In the genomic region with DNA sequence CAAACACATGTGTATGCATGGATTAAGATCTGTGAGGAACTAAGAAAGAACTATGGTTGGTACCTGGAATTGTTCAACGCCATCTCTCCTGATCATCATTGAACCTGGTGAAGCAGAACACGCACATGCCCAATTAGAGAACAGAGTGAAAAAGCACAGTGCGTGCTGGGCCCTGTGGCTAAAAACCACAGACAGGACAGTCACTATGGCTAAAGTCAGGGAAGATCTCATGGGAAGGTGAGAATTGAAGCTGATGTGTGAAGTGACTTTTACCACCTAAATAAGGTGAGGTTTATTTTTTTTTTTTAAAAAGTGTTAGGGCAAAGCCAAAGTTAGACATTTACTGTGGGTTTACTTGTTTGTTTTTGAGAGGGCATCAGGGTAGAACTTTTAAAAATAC, we compare ENCODE assay signal across 26 cellular contexts.
"Had no signal": no experiment of that assay in that cellular context is flagged by ENCODE, and none has a peak within 500 bp of the region (broad histone marks: within the 10 kb centered on the region; RNA-seq: fewer than 3 reads in every experiment).

No MANE protein-coding gene starts in this region.

- H3K27me3 Mint-ChIP-seq: dendritic cell treated with granulocyte-macrophage colony-stimulating factor and Interleukin-4, amounts not matched to agents 40 ng/mL and 50 ng/mL, for 4 days; naive B cell; stimulated activated naive CD8-positive, alpha-beta T cell treated with anti-CD3 and anti-CD28 coated beads, Interleukin-15, amount 100 ng/mL, for 72 hours had no signal

- ATAC-seq: left lobe of liver; mucosa of descending colon; sciatic nerve; stimulated activated naive CD8-positive, alpha-beta T cell treated with anti-CD3 and anti-CD28 coated beads, Interleukin-15, amount 100 ng/mL, for 72 hours; upper lobe of right lung had no signal

- H3K4me3 Mint-ChIP-seq: dendritic cell treated with granulocyte-macrophage colony-stimulating factor and Interleukin-4, amounts not matched to agents 40 ng/mL and 50 ng/mL, for 4 days; mesothelial cell of epicardium; naive B cell; nephron progenitor cell; stimulated activated naive CD8-positive, alpha-beta T cell treated with anti-CD3 and anti-CD28 coated beads, Interleukin-15, amount 100 ng/mL, for 72 hours had no signal

- H3K27me3 ChIP-seq: colonic mucosa, esophagus muscularis mucosa, right atrium auricular region, suprapubic skin, transverse colon, upper lobe of right lung, vagina had no signal

- H3K27ac ChIP-seq: colonic mucosa, esophagus muscularis mucosa, prostate gland, right atrium auricular region, suprapubic skin, transverse colon, upper lobe of right lung had no signal

- H3K4me1 ChIP-seq: colonic mucosa, prostate gland had no signal

- DNase-seq: colonic mucosa; effector CD8-positive, alpha-beta T cell; hypothalamus; kidney; mesenchymal stem cell; mucosa of descending colon; naive B cell; nephron progenitor cell; nucleus accumbens; stimulated activated CD4-positive, alpha-beta T cell treated with anti-CD3 and anti-CD28 coated beads, Interleukin-12 subunit alpha, Interleukin-12 subunit beta, amount 100 ng/mL, for 4 hours; stimulated activated CD4-positive, alpha-beta T cell treated with anti-CD3 and anti-CD28 coated beads, Interleukin-1b, Interleukin-23, amount 100 ng/mL, for 48 hours; stimulated activated CD4-positive, alpha-beta T cell treated with anti-CD3 and anti-CD28 coated beads, Interleukin-4, amount 100 ng/mL, for 1 hour; stimulated activated CD8-positive, alpha-beta memory T cell treated with anti-CD3 and anti-CD28 coated beads, Interleukin-4, amount 100 ng/mL, for 48 hours; stimulated activated naive CD4-positive, alpha-beta T cell; stimulated activated naive CD8-positive, alpha-beta T cell treated with anti-CD3 and anti-CD28 coated beads, Interleukin-15, amount 100 ng/mL, for 72 hours; transverse colon; upper lobe of right lung had no signal

- H3K27ac Mint-ChIP-seq: dendritic cell treated with granulocyte-macrophage colony-stimulating factor and Interleukin-4, amounts not matched to agents 40 ng/mL and 50 ng/mL, for 4 days; mesothelial cell of epicardium had no signal
